10 cellular contexts compared by ENCODE assay signal in the genomic region with DNA sequence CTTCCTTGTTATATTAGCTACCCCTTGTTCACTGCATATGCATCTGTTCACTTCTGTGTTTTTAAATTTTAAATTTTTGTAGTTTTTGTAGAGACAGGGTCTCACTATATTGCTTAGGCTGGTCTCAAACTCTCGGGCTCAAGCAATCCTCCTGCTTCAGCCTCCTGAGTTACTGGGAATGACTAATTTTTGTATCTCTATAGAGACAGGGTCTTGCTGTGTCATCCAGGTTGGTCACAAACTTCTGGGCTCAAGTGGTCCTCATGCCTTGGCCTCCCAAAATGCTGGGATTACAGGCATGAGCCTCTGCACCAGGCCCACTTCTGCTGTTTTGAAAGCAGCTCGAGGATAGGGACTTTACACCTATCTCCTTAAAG.
DNase-seq lines count a peak whose midpoint lies in the region; ATAC-seq and TF ChIP-seq lines count a peak whose summit lies in the region.
"Had no signal": no experiment of that assay in that cellular context is flagged by ENCODE, and none has a peak within 500 bp of the region (broad histone marks: within the 10 kb centered on the region; RNA-seq: fewer than 3 reads in every experiment).

No MANE protein-coding gene starts in this region.

- no peak for DNase-seq in activated CD4-positive, alpha-beta T cell treated with anti-CD3 and anti-CD28 coated beads, Interleukin-2, amount 10 ng/mL, durations not matched to agents 7 days and 5 days
- no peak for DNase-seq in activated CD4-positive, alpha-beta T cell treated with anti-CD3 and anti-CD28 coated beads, Interleukin-2, amount 50 U/mL, for 48 hours
- DNase-seq in spleen (no peak), lower leg skin (ENCODE audit: low spot score in 2 of 2) (no peak), OCI-M2 (lab: John Stamatoyannopoulos, UW; ENCODE audit: unreplicated experiment) (no peak)
- DNase-seq: NCI-H1092 treated with DMSO at 0.1 percent for 48 hours had no signal

- no peaks in the 10 kb centered on the region for H3K27me3 Mint-ChIP-seq in activated CD4-positive, alpha-beta T cell treated with anti-CD3 and anti-CD28 coated beads, Interleukin-2, amount 10 ng/mL, durations not matched to agents 7 days and 5 days

- peak overlapping the region in 7 of 8 donors; percentile 33 to 82 (median 71) for H3K27ac ChIP-seq in spleen

- TF ChIP-seq POLR2A in spleen (IDR thresholded peaks at IDR 0.05) (no peak), lower leg skin (IDR thresholded peaks at IDR 0.05) (no peak)

- H3K27me3 ChIP-seq in spleen (replicated peaks in 1 of 7), result no peaks in the 10 kb centered on the region

- no peaks in the 10 kb centered on the region for H3K9me3 ChIP-seq in spleen

- H3K4me1 Mint-ChIP-seq in activated CD4-positive, alpha-beta T cell treated with anti-CD3 and anti-CD28 coated beads, Interleukin-2, amount 10 ng/mL, durations not matched to agents 7 days and 5 days, result peaks cover 40% of the 10 kb centered on the region

- POLR2A ChIA-PET in activated CD4-positive, alpha-beta T cell treated with anti-CD3 and anti-CD28 coated beads, Interleukin-2, amount 10 ng/mL, durations not matched to agents 7 days and 5 days (lab: Charles Lee), result no interaction called here

- peaks cover 21% of the 10 kb centered on the region for H3K36me3 Mint-ChIP-seq in activated CD4-positive, alpha-beta T cell treated with anti-CD3 and anti-CD28 coated beads, Interleukin-2, amount 10 ng/mL, durations not matched to agents 7 days and 5 days (ENCODE audit: low read depth)

- H3K4me3 Mint-ChIP-seq in activated CD4-positive, alpha-beta T cell treated with anti-CD3 and anti-CD28 coated beads, Interleukin-2, amount 10 ng/mL, durations not matched to agents 7 days and 5 days, result no peak overlapping the region

- intact Hi-C loops in spleen (cut with DNase I; ENCODE audit: low total_unique reads) (no loop called here), lower leg skin (cut with DNase I; ENCODE audit: low total_unique reads) (no loop called here)

- H3K36me3 ChIP-seq in spleen, result no peaks in the 10 kb centered on the region

- H3K4me3 ChIP-seq in spleen, result peak overlapping the region in 1 of 8 donors; percentile 57
- no peak overlapping the region for H3K4me3 ChIP-seq in lower leg skin (ENCODE audit: low read depth, poor library complexity, severe bottlenecking)

- H3K4me1 ChIP-seq in spleen, result peaks cover 0 to 40% (median 19%) of the 10 kb centered on the region in 6 donors

- H3K9me3 Mint-ChIP-seq in activated CD4-positive, alpha-beta T cell treated with anti-CD3 and anti-CD28 coated beads, Interleukin-2, amount 10 ng/mL, durations not matched to agents 7 days and 5 days, result peaks cover 16% of the 10 kb centered on the region

- ATAC-seq in HG02678 (IDR thresholded peaks at IDR 0.05; ENCODE audit: unreplicated experiment), result peak; percentile 18
- peak; percentile 14 for ATAC-seq in HG03575 (IDR thresholded peaks at IDR 0.05; ENCODE audit: extremely low read depth, insufficient number of reproducible peaks, low FRiP score, unreplicated experiment)
- ATAC-seq in GM18868 (IDR thresholded peaks at IDR 0.05; ENCODE audit: unreplicated experiment), result no peak
- ATAC-seq: Panc1 had no signal

- H3K27ac Mint-ChIP-seq in activated CD4-positive, alpha-beta T cell treated with anti-CD3 and anti-CD28 coated beads, Interleukin-2, amount 10 ng/mL, durations not matched to agents 7 days and 5 days, result peak overlapping the region; percentile 85

- TF ChIP-seq CTCF in spleen (IDR thresholded peaks at IDR 0.05 in 8 of 11, conservative IDR thresholded peaks at IDR 0.05 in 3 of 11) (no peak), lower leg skin (IDR thresholded peaks at IDR 0.05) (no peak)

- CTCF ChIA-PET in activated CD4-positive, alpha-beta T cell treated with anti-CD3 and anti-CD28 coated beads, Interleukin-2, amount 10 ng/mL, durations not matched to agents 7 days and 5 days (lab: Charles Lee), result interaction anchor here (1.1 to 1.3 kb wide), 2 partner anchors 10 to 39 kb away, joined by 4 read pairs; no protein-coding TSS in a partner anchor

- 80 to 91% (median 87%) methylated on average over 2 of the region's 2 CpGs for WGBS in spleen, 5 donors
- WGBS in lower leg skin, 2 donors, result 90 to 93% methylated on average over 2 of the region's 2 CpGs
